In genomic region chr4:38857354-38858096, GRCh38 we compare ENCODE assay signal across 8 cellular contexts. TPM values are rescaled to one million over a fixed set of nuclear protein-coding genes. Genes with fewer than 3 reads are reported as not detected.
DNase-seq lines count a peak whose midpoint lies in the region; ATAC-seq and TF ChIP-seq lines count a peak whose summit lies in the region.

No MANE protein-coding gene starts in this region.

- in situ Hi-C loops in brain microvascular endothelial cell (cut with HindIII; ENCODE audit: low pct_ligation_motif_present, low sequenced_read_pairs): no loop called here

- TF ChIP-seq EP300 in suprapubic skin (IDR thresholded peaks at IDR 0.05): no peak

- no peaks in the 10 kb centered on the region for H3K9me3 ChIP-seq in suprapubic skin

- H3K4me1 ChIP-seq in suprapubic skin: peaks cover 17% of the 10 kb centered on the region

- 7 to 8% methylated on average over 3 of the region's 3 CpGs for WGBS in lower leg skin, 2 donors
- 14% methylated on average over 3 of the region's 3 CpGs for WGBS in suprapubic skin

- peak; percentile 61 for ATAC-seq in HG03066 (IDR thresholded peaks at IDR 0.05; ENCODE audit: low read depth, unreplicated experiment)

- intact Hi-C loops in lower leg skin (cut with DNase I; ENCODE audit: low total_unique reads): no loop called here

- peak; percentile 71 for DNase-seq in activated effector memory CD4-positive, alpha-beta T cell treated with anti-CD3 and anti-CD28 coated beads, Interleukin-2, amount 50 U/mL, for 16 hours
- no peak for DNase-seq in activated effector memory CD4-positive, alpha-beta T cell treated with Interleukin-2 at 50 U/mL for 16 hours
- peak; percentile 73 for DNase-seq in RPMI8226
- DNase-seq in brain microvascular endothelial cell: peak; percentile 92
- DNase-seq in lower leg skin (ENCODE audit: low spot score in 2 of 2): peak; percentile 66 to 87
- peak in 1 of 2 donors; percentile 76 for DNase-seq in suprapubic skin (ENCODE audit: low spot score in 2 of 2)
- DNase-seq in 8988T: no peak

- H3K4me3 ChIP-seq in brain microvascular endothelial cell (ENCODE audit: low read depth, low read length) (no peak overlapping the region), lower leg skin (ENCODE audit: low read depth, poor library complexity, severe bottlenecking) (no peak overlapping the region), suprapubic skin (no peak overlapping the region)

- H3K36me3 ChIP-seq in brain microvascular endothelial cell (replicated peaks) (no peaks in the 10 kb centered on the region), suprapubic skin (no peaks in the 10 kb centered on the region)

- no peak for TF ChIP-seq POLR2A in lower leg skin (IDR thresholded peaks at IDR 0.05)
- no peak for TF ChIP-seq POLR2A in suprapubic skin (IDR thresholded peaks at IDR 0.05)

- no peaks in the 10 kb centered on the region for H3K27me3 ChIP-seq in brain microvascular endothelial cell (replicated peaks)
- H3K27me3 ChIP-seq in suprapubic skin: no peaks in the 10 kb centered on the region

- TF ChIP-seq CTCF in brain microvascular endothelial cell (IDR thresholded peaks at IDR 0.05; ENCODE audit: low read depth, low read length, missing control alignments) (no peak), lower leg skin (IDR thresholded peaks at IDR 0.05) (no peak), suprapubic skin (IDR thresholded peaks at IDR 0.05) (no peak)

- H3K27ac ChIP-seq in brain microvascular endothelial cell (peak overlapping the region; percentile 87), suprapubic skin (peak overlapping the region; percentile 80)

RNA-seq across cellular contexts. Expression of gene TLR6, which starts 0.9 kb away (rescaled TPM):
- 1 to 10 TPM; 1.1 to 4.0 (median 2.2) TPM for total RNA-seq in lower leg skin
- 1 to 10 TPM; 2.1 to 6.4 (median 2.5) TPM for total RNA-seq in suprapubic skin

RNA-seq across cellular contexts. Expression of gene FAM114A1, which starts 10.1 kb away (rescaled TPM):
- total RNA-seq in lower leg skin (10 to 100 TPM; 49.8 to 71.0 (median 54.6) TPM), suprapubic skin (10 to 100 TPM; 36.9 to 85.9 (median 44.5) TPM)

RNA-seq across cellular contexts. Expression of gene TLR1, which starts 52.9 kb away (rescaled TPM):
- total RNA-seq in lower leg skin (10 to 100 TPM in 2 of 4 donors, 1 to 10 TPM in 2; 4.4 to 10.9 (median 7.3) TPM), suprapubic skin (1 to 10 TPM; 6.7 to 9.8 (median 8.9) TPM)

Comparison
In these comparisons a context has a peak if more than half of its experiments do, and no peak if none do; other contexts are left out.
1. DNase-seq: peak in activated effector memory CD4-positive, alpha-beta T cell treated with anti-CD3 and anti-CD28 coated beads, Interleukin-2, amount 50 U/mL, for 16 hours (single experiment), RPMI8226 (single experiment), brain microvascular endothelial cell (single experiment) and lower leg skin (2 of 2); none in activated effector memory CD4-positive, alpha-beta T cell treated with Interleukin-2 at 50 U/mL for 16 hours (single experiment) and 8988T (single experiment).